21 cellular contexts compared by ENCODE assay signal in the genomic region with DNA sequence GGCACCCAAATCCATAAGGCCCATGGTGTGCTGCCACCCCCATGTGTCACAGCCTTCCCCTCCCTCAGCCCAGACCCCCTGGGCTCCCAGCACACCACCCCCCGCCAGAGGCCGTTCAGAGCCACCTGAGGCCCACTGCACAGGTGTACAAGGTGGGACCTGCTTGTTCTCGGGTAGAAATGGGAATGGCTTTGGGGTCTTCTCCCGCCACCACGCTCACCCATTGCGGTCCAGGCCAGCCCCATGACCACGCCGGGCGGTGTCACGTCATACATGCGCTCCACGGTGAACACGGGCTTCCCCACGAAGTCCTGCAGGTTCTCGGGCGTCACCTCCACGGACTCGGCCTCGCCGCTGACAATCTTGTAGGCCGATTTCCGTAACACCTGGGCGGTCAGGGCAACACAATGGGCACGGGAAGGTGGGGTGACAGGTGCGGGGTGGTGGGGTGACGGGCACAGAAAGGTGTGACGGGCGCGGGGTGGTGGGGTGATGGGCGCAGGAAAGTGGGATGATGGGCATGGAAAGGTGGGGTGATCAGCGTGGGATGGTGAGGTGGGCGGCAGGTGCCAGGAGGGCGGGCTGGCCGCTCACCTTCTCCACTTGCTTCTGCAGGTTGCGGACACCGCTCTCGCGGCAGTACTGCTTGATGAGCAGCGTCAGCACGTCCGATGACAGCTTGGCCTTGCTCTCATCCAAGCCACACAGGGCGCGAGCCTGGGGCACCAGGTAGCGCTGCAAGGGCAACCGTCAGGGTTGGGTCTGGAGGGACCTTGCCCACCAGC. TPM values are rescaled to one million over a fixed set of nuclear protein-coding genes. Genes with fewer than 3 reads are reported as not detected.
DNase-seq lines count a peak whose midpoint lies in the region; ATAC-seq and TF ChIP-seq lines count a peak whose summit lies in the region.
"Had no signal": no experiment of that assay in that cellular context is flagged by ENCODE, and none has a peak within 500 bp of the region (broad histone marks: within the 10 kb centered on the region; RNA-seq: fewer than 3 reads in every experiment).

No MANE protein-coding gene starts in this region.

- no peak overlapping the region for H3K56ac ChIP-seq in H9 (ENCODE audit: insufficient read length, low read depth, low read length)

- H4K20me1 ChIP-seq in H9 (ENCODE audit: control insufficient read depth, insufficient read depth, insufficient read length) (no peaks in the 10 kb centered on the region), smooth muscle cell (ENCODE audit: low read depth) (peaks cover 92% of the 10 kb centered on the region)

- H2AFZ ChIP-seq in H9 (ENCODE audit: low read length) (no peak overlapping the region), smooth muscle cell (ENCODE audit: low read depth) (no peak overlapping the region)

- TF ChIP-seq CTCF in H9 (conservative IDR thresholded peaks at IDR 0.05) (no peak), progenitor cell of endocrine pancreas (IDR thresholded peaks at IDR 0.05; ENCODE audit: unreplicated experiment) (no peak), smooth muscle cell (IDR thresholded peaks at IDR 0.05; ENCODE audit: borderline replicate concordance, insufficient read depth, poor library complexity, severe bottlenecking) (no peak)

- no peaks in the 10 kb centered on the region for H3K27me3 Mint-ChIP-seq in activated T-cell treated with anti-CD3 and anti-CD28 coated beads, Interleukin-2, amount 50 U/mL, for 72 hours (ENCODE audit: low read depth)
- no peaks in the 10 kb centered on the region for H3K27me3 Mint-ChIP-seq in activated T-cell treated with anti-CD3 and anti-CD28 coated beads, Interleukin-2, amount 50 U/mL, for 4 hours (ENCODE audit: low read depth)
- H3K27me3 Mint-ChIP-seq in H9 (ENCODE audit: low read depth): peaks cover 8% of the 10 kb centered on the region; the same call in 1 of the 2 replicates
- H3K27me3 Mint-ChIP-seq in central memory CD8-positive, alpha-beta T cell: no peaks in the 10 kb centered on the region
- H3K27me3 Mint-ChIP-seq in progenitor cell of endocrine pancreas: no peaks in the 10 kb centered on the region

- H3K4me1 Mint-ChIP-seq in activated T-cell treated with anti-CD3 and anti-CD28 coated beads, Interleukin-2, amount 50 U/mL, for 72 hours (ENCODE audit: low read depth): peaks cover 33% of the 10 kb centered on the region
- peaks cover 11% of the 10 kb centered on the region for H3K4me1 Mint-ChIP-seq in activated T-cell treated with anti-CD3 and anti-CD28 coated beads, Interleukin-2, amount 50 U/mL, for 4 hours (ENCODE audit: low read depth)
- H3K4me1 Mint-ChIP-seq in H9: peaks cover 4 to 12% of the 10 kb centered on the region in 2 experiments
- H3K4me1 Mint-ChIP-seq in central memory CD8-positive, alpha-beta T cell: peaks cover 26% of the 10 kb centered on the region
- H3K4me1 Mint-ChIP-seq in progenitor cell of endocrine pancreas (ENCODE audit: low read depth): peaks cover 9% of the 10 kb centered on the region

- no peak for DNase-seq in activated T-cell treated with anti-CD3 and anti-CD28 coated beads, Interleukin-2, amount 50 U/mL, for 72 hours
- no peak for DNase-seq in activated T-cell treated with anti-CD3 and anti-CD28 coated beads, Interleukin-2, amount 50 U/mL, for 4 hours
- peak; percentile 28 for DNase-seq in H9
- no peak for DNase-seq in central memory CD8-positive, alpha-beta T cell (ENCODE audit: low spot score in 2 of 2)
- DNase-seq in progenitor cell of endocrine pancreas (ENCODE audit: low spot score, unreplicated experiment): no peak
- no peak for DNase-seq in smooth muscle cell (lab: John Stamatoyannopoulos, UW; ENCODE audit: unreplicated experiment)
- DNase-seq: activated effector memory CD4-positive, alpha-beta T cell treated with Interleukin-2 at 50 U/mL for 16 hours; dorsolateral prefrontal cortex; GDM1; heart left ventricle; NCI-H1048; NCI-H2107; NCI-H774; stomach had no signal

- H3K4me3 ChIP-seq in smooth muscle cell: no peak overlapping the region
- H3K4me3 ChIP-seq: dorsolateral prefrontal cortex, heart left ventricle, stomach had no signal

- no peak overlapping the region for H3K9ac ChIP-seq in H9 (ENCODE audit: extremely low read depth, insufficient read length, low read length)
- H3K9ac ChIP-seq in smooth muscle cell (ENCODE audit: low read depth): no peak overlapping the region

- no peak for ATAC-seq in activated T-cell treated with anti-CD3 and anti-CD28 coated beads, Interleukin-2, amount 50 U/mL, for 72 hours (replicated peaks in 1 of 2)
- no peak for ATAC-seq in activated T-cell treated with anti-CD3 and anti-CD28 coated beads, Interleukin-2, amount 50 U/mL, for 4 hours
- ATAC-seq in central memory CD8-positive, alpha-beta T cell (replicated peaks; ENCODE audit: extremely low read depth, poor library complexity, severe bottlenecking): no peak
- ATAC-seq in HG02588 (IDR thresholded peaks at IDR 0.05; ENCODE audit: unreplicated experiment) (no peak), HG03139 (IDR thresholded peaks at IDR 0.05; ENCODE audit: unreplicated experiment) (no peak)
- ATAC-seq: heart left ventricle had no signal

- H3K4me1 ChIP-seq in H9 (ENCODE audit: insufficient read depth, low read length) (no peaks in the 10 kb centered on the region), smooth muscle cell (ENCODE audit: low read depth) (peaks cover 10% of the 10 kb centered on the region)

- H3K18ac ChIP-seq in H9 (ENCODE audit: insufficient read length, low read depth, low read length): no peak overlapping the region

- no peaks in the 10 kb centered on the region for H3K9me3 Mint-ChIP-seq in activated T-cell treated with anti-CD3 and anti-CD28 coated beads, Interleukin-2, amount 50 U/mL, for 72 hours
- H3K9me3 Mint-ChIP-seq in activated T-cell treated with anti-CD3 and anti-CD28 coated beads, Interleukin-2, amount 50 U/mL, for 4 hours: no peaks in the 10 kb centered on the region
- H3K9me3 Mint-ChIP-seq in H9 (peaks cover 5 to 6% of the 10 kb centered on the region in 2 experiments; a peak in 2 of 5 replicates), progenitor cell of endocrine pancreas (ENCODE audit: low read depth) (no peaks in the 10 kb centered on the region)
- no peaks in the 10 kb centered on the region for H3K9me3 Mint-ChIP-seq in central memory CD8-positive, alpha-beta T cell

- peak overlapping the region; percentile 54 to 59 for H3K4me3 Mint-ChIP-seq in activated T-cell treated with anti-CD3 and anti-CD28 coated beads, Interleukin-2, amount 50 U/mL, for 72 hours
- H3K4me3 Mint-ChIP-seq in activated T-cell treated with anti-CD3 and anti-CD28 coated beads, Interleukin-2, amount 50 U/mL, for 4 hours: no peak overlapping the region
- peak overlapping the region in 1 of 2 experiments; percentile 40; a peak in 1 of 5 replicates for H3K4me3 Mint-ChIP-seq in H9
- peak overlapping the region; percentile 7 for H3K4me3 Mint-ChIP-seq in central memory CD8-positive, alpha-beta T cell
- no peak overlapping the region for H3K4me3 Mint-ChIP-seq in progenitor cell of endocrine pancreas (ENCODE audit: low read depth)

- no peak overlapping the region for H3K27ac ChIP-seq in H9 (ENCODE audit: insufficient read length, low read depth, low read length)
- no peak overlapping the region for H3K27ac ChIP-seq in smooth muscle cell (ENCODE audit: low read depth)
- H3K27ac ChIP-seq: dorsolateral prefrontal cortex, heart left ventricle, stomach had no signal

- peaks cover 5% of the 10 kb centered on the region for H3K23me2 ChIP-seq in H9 (ENCODE audit: insufficient read length, low read depth, low read length, poor library complexity, severe bottlenecking)

- H4K8ac ChIP-seq in H9 (replicated peaks; ENCODE audit: insufficient read length, low read depth, low read length): no peak overlapping the region

- H3K79me2 ChIP-seq in H9 (ENCODE audit: insufficient read depth, low read length): peaks cover 14% of the 10 kb centered on the region; the same call in 1 of the 2 replicates
- H3K79me2 ChIP-seq in smooth muscle cell (ENCODE audit: low read depth): peaks cover 58% of the 10 kb centered on the region

- H3K36me3 ChIP-seq in smooth muscle cell (ENCODE audit: low read depth): no peaks in the 10 kb centered on the region

- H4K91ac ChIP-seq in H9 (ENCODE audit: insufficient read length, low read depth, low read length): no peak overlapping the region

- H2BK20ac ChIP-seq in H9 (ENCODE audit: low read depth, low read length, poor library complexity, severe bottlenecking): no peak overlapping the region

- H3K14ac ChIP-seq in H9 (ENCODE audit: insufficient read depth, low read length): no peak overlapping the region

- no peak overlapping the region for H2BK120ac ChIP-seq in H9 (ENCODE audit: low read depth, low read length, poor library complexity, severe bottlenecking)

- no peak overlapping the region for H3T11ph ChIP-seq in H9 (ENCODE audit: low read length)

- H3K23ac ChIP-seq in H9 (ENCODE audit: insufficient read length, low read depth, low read length): no peak overlapping the region

- H3K79me1 ChIP-seq in H9 (ENCODE audit: insufficient read depth, low read depth, low read length, poor library complexity, severe bottlenecking): no peaks in the 10 kb centered on the region

- H3K4ac ChIP-seq in H9 (ENCODE audit: low read depth, low read length): no peak overlapping the region

- H3K4me2 ChIP-seq in H9 (ENCODE audit: insufficient read depth, insufficient read length, low read length) (no peak overlapping the region), smooth muscle cell (no peak overlapping the region)

- H3F3A ChIP-seq in smooth muscle cell (ENCODE audit: low read depth): peaks cover 8% of the 10 kb centered on the region

- H2BK12ac ChIP-seq in H9 (ENCODE audit: insufficient read length, low read depth, low read length): no peak overlapping the region

- H3K36me3 Mint-ChIP-seq in activated T-cell treated with anti-CD3 and anti-CD28 coated beads, Interleukin-2, amount 50 U/mL, for 72 hours (ENCODE audit: insufficient read depth in 2 of 2): peaks cover 8 to 15% of the 10 kb centered on the region in 2 donors
- peaks cover 30% of the 10 kb centered on the region for H3K36me3 Mint-ChIP-seq in activated T-cell treated with anti-CD3 and anti-CD28 coated beads, Interleukin-2, amount 50 U/mL, for 4 hours (ENCODE audit: insufficient read depth)
- H3K36me3 Mint-ChIP-seq in H9 (ENCODE audit: insufficient read depth in 1 of 3, low read depth in 3 of 3) (peaks cover 41 to 74% (median 56%) of the 10 kb centered on the region in 3 experiments), progenitor cell of endocrine pancreas (ENCODE audit: insufficient read depth) (peaks cover 5% of the 10 kb centered on the region)
- H3K36me3 Mint-ChIP-seq in central memory CD8-positive, alpha-beta T cell (ENCODE audit: insufficient read depth): peaks cover 74% of the 10 kb centered on the region

- WGBS in H9 (ENCODE audit: extremely low coverage, insufficient read length, low lambda C conversion rate): no CpG with 5 or more reads among the region's 45 CpGs
- 96% methylated on average over 37 of the region's 45 CpGs for WGBS in smooth muscle cell (ENCODE audit: low lambda C conversion rate)

- H3K9me3 ChIP-seq in H9 (ENCODE audit: control insufficient read depth, low read depth, low read length) (no peaks in the 10 kb centered on the region), smooth muscle cell (replicated peaks; ENCODE audit: low read depth) (no peaks in the 10 kb centered on the region)
- H3K9me3 ChIP-seq: heart left ventricle, stomach had no signal

- H3K27ac Mint-ChIP-seq in activated T-cell treated with anti-CD3 and anti-CD28 coated beads, Interleukin-2, amount 50 U/mL, for 72 hours: peak overlapping the region; percentile 63
- H3K27ac Mint-ChIP-seq in H9: peak overlapping the region in 1 of 3 experiments; percentile 55; a peak in 1 of 7 replicates
- H3K27ac Mint-ChIP-seq in central memory CD8-positive, alpha-beta T cell (ENCODE audit: low read depth): peak overlapping the region; percentile 90
- H3K27ac Mint-ChIP-seq in progenitor cell of endocrine pancreas: peak overlapping the region; percentile 74

- H2AK5ac ChIP-seq in H9 (ENCODE audit: insufficient read length, low read length): no peak overlapping the region

- H2BK5ac ChIP-seq in H9 (ENCODE audit: insufficient read length, low read length): no peak overlapping the region

- no peak overlapping the region for H2BK15ac ChIP-seq in H9 (ENCODE audit: low read depth, low read length)

- H4K5ac ChIP-seq in H9 (ENCODE audit: insufficient read length, low read depth, low read length): no peak overlapping the region

- H3K27me3 ChIP-seq in H9 (ENCODE audit: insufficient read depth, low read length) (no peaks in the 10 kb centered on the region), smooth muscle cell (ENCODE audit: low read depth) (no peaks in the 10 kb centered on the region)
- H3K27me3 ChIP-seq: dorsolateral prefrontal cortex, heart left ventricle, stomach had no signal

RNA-seq across cellular contexts. Expression of a gene that starts 4.3 kb away (rescaled TPM):
- 1,000 to 10,000 TPM; 1,272 to 1,302 TPM for total RNA-seq in activated T-cell treated with anti-CD3 and anti-CD28 coated beads, Interleukin-2, amount 50 U/mL, for 72 hours
- 1,000 to 10,000 TPM; 1,683 to 1,753 (median 1,705) TPM for total RNA-seq in activated T-cell treated with anti-CD3 and anti-CD28 coated beads, Interleukin-2, amount 50 U/mL, for 4 hours
- total RNA-seq in H9 (2021) (1,066 and 1,074 TPM in 2 replicates), progenitor cell of endocrine pancreas (720 and 727 TPM in 2 replicates), smooth muscle cell (591 and 641 TPM in 2 replicates)
- 1,079 and 1,182 TPM in 2 replicates for polyA plus RNA-seq in smooth muscle cell

RNA-seq across cellular contexts. Expression of a gene that starts 13.5 kb away (rescaled TPM):
- 1 to 10 TPM; 3.0 to 5.1 TPM for total RNA-seq in activated T-cell treated with anti-CD3 and anti-CD28 coated beads, Interleukin-2, amount 50 U/mL, for 72 hours
- total RNA-seq in activated T-cell treated with anti-CD3 and anti-CD28 coated beads, Interleukin-2, amount 50 U/mL, for 4 hours: 1 to 10 TPM; 2.6 to 2.7 (median 2.7) TPM
- total RNA-seq in H9 (2021) (8.0 and 9.3 TPM in 2 replicates), progenitor cell of endocrine pancreas (20.1 and 21.1 TPM in 2 replicates), smooth muscle cell (10.3 and 28.0 TPM in 2 replicates)
- 28.4 and 28.5 TPM in 2 replicates for polyA plus RNA-seq in smooth muscle cell

RNA-seq across cellular contexts. Expression of a gene that starts 14.0 kb away (rescaled TPM):
- 10 to 100 TPM; 33.8 to 34.1 TPM for total RNA-seq in activated T-cell treated with anti-CD3 and anti-CD28 coated beads, Interleukin-2, amount 50 U/mL, for 72 hours
- 100 to 1,000 TPM in 2 of 3 donors, 10 to 100 TPM in 1; 90.0 to 107 (median 103) TPM for total RNA-seq in activated T-cell treated with anti-CD3 and anti-CD28 coated beads, Interleukin-2, amount 50 U/mL, for 4 hours
- total RNA-seq in H9 (2021) (23.4 and 23.8 TPM in 2 replicates), progenitor cell of endocrine pancreas (28.1 and 29.7 TPM in 2 replicates), smooth muscle cell (29.8 and 45.2 TPM in 2 replicates)
- 143 and 151 TPM in 2 replicates for polyA plus RNA-seq in smooth muscle cell

RNA-seq across cellular contexts. Expression of a gene that starts 25.6 kb away (rescaled TPM):
- 100 to 1,000 TPM; 262 to 266 TPM for total RNA-seq in activated T-cell treated with anti-CD3 and anti-CD28 coated beads, Interleukin-2, amount 50 U/mL, for 72 hours
- 100 to 1,000 TPM; 286 to 342 (median 328) TPM for total RNA-seq in activated T-cell treated with anti-CD3 and anti-CD28 coated beads, Interleukin-2, amount 50 U/mL, for 4 hours
- total RNA-seq in H9 (2021) (108 and 113 TPM in 2 replicates), progenitor cell of endocrine pancreas (56.1 and 61.7 TPM in 2 replicates), smooth muscle cell (30.2 and 31.6 TPM in 2 replicates)
- polyA plus RNA-seq in smooth muscle cell: 67.7 and 82.6 TPM in 2 replicates

RNA-seq across cellular contexts. Expression of a gene that starts 26.1 kb away (rescaled TPM):
- total RNA-seq in activated T-cell treated with anti-CD3 and anti-CD28 coated beads, Interleukin-2, amount 50 U/mL, for 72 hours: not detected
- total RNA-seq in activated T-cell treated with anti-CD3 and anti-CD28 coated beads, Interleukin-2, amount 50 U/mL, for 4 hours: not detected
- total RNA-seq in H9 (2021) (not detected in 2 replicates), progenitor cell of endocrine pancreas (not detected in 2 replicates), smooth muscle cell (not detected in 2 replicates)
- not detected in 2 replicates for polyA plus RNA-seq in smooth muscle cell
- total RNA-seq: dorsolateral prefrontal cortex; heart left ventricle; kidney epithelial cell; omental fat pad; RPMI7951; skeletal muscle tissue; stomach; T-helper 1 cell treated with Interleukin-12 subunit alpha and Interleukin-12 subunit beta and Interleukin-4 antibody, amounts not matched to agents 30 ng/mL and 1 ng/mL, for 36 hours had no signal
- polyA plus RNA-seq: heart left ventricle, stomach had no signal

Comparison
In these comparisons a context has a peak if more than half of its experiments do, and no peak if none do; other contexts are left out.
1. H3K4me3 Mint-ChIP-seq: peak in activated T-cell treated with anti-CD3 and anti-CD28 coated beads, Interleukin-2, amount 50 U/mL, for 72 hours (2 of 2) and central memory CD8-positive, alpha-beta T cell (single experiment); none in activated T-cell treated with anti-CD3 and anti-CD28 coated beads, Interleukin-2, amount 50 U/mL, for 4 hours (single experiment) and progenitor cell of endocrine pancreas (single experiment).